9 cellular contexts compared by ENCODE assay signal in genomic region chr2:230564805-230565779, GRCh38.
DNase-seq lines count a peak whose midpoint lies in the region; ATAC-seq and TF ChIP-seq lines count a peak whose summit lies in the region.
"Had no signal": no experiment of that assay in that cellular context is flagged by ENCODE, and none has a peak within 500 bp of the region (broad histone marks: within the 10 kb centered on the region; RNA-seq: fewer than 3 reads in every experiment).

No MANE protein-coding gene starts in this region.

- H3K27ac Mint-ChIP-seq in CD4-positive, alpha-beta T cell = no peak overlapping the region
- no peak overlapping the region for H3K27ac Mint-ChIP-seq in Caco-2 (ENCODE audit: unreplicated experiment)

- TF ChIP-seq POLR2A in suprapubic skin (IDR thresholded peaks at IDR 0.05) = no peak

- DNase-seq in Daoy (ENCODE audit: low read depth) (peak; percentile 66), SIG-M5 (lab: John Stamatoyannopoulos, UW) (peak; percentile 65), kidney epithelial cell (ENCODE audit: low read depth) (peak; percentile 12), suprapubic skin (ENCODE audit: low spot score in 2 of 2) (no peak), inferior parietal cortex (ENCODE audit: extremely low spot score) (no peak), Caco-2 (no peak)
- no peak for DNase-seq in CD4-positive, alpha-beta T cell
- DNase-seq: NCI-H1092 treated with DMSO at 0.1 percent for 48 hours had no signal

- H3K4me1 ChIP-seq in suprapubic skin (no peaks in the 10 kb centered on the region), Caco-2 (no peaks in the 10 kb centered on the region)

- POLR2A ChIA-PET in CD4-positive, alpha-beta T cell (lab: Charles Lee) = no interaction called here
- POLR2A ChIA-PET in Caco-2 (lab: Charles Lee) = no interaction called here

- no peak overlapping the region for H3K4me3 Mint-ChIP-seq in CD4-positive, alpha-beta T cell
- no peak overlapping the region for H3K4me3 Mint-ChIP-seq in Caco-2 (ENCODE audit: unreplicated experiment)

- no peak overlapping the region for H3K27ac ChIP-seq in CD4-positive, alpha-beta T cell (ENCODE audit: low read depth, low read length)
- H3K27ac ChIP-seq in suprapubic skin = no peak overlapping the region

- no peaks in the 10 kb centered on the region for H3K9me3 Mint-ChIP-seq in CD4-positive, alpha-beta T cell
- no peaks in the 10 kb centered on the region for H3K9me3 Mint-ChIP-seq in Caco-2 (ENCODE audit: unreplicated experiment)

- TF ChIP-seq EP300 in suprapubic skin (IDR thresholded peaks at IDR 0.05) = no peak

- intact Hi-C loops in CD4-positive, alpha-beta T cell (cut with DNase I, micrococcal nuclease) = no loop called here
- intact Hi-C loops in Caco-2 (cut with micrococcal nuclease; ENCODE audit: unreplicated experiment) = no loop called here

- H3K27me3 Mint-ChIP-seq in CD4-positive, alpha-beta T cell = no peaks in the 10 kb centered on the region
- H3K27me3 Mint-ChIP-seq in Caco-2 (ENCODE audit: insufficient read depth, unreplicated experiment) = no peaks in the 10 kb centered on the region

- ATAC-seq in HG02884 (IDR thresholded peaks at IDR 0.05; ENCODE audit: unreplicated experiment) = peak; percentile 48
- no peak for ATAC-seq in CD4-positive, alpha-beta T cell (ENCODE audit: poor library complexity)

- H3K36me3 Mint-ChIP-seq in CD4-positive, alpha-beta T cell (ENCODE audit: low read depth) = no peaks in the 10 kb centered on the region
- no peaks in the 10 kb centered on the region for H3K36me3 Mint-ChIP-seq in Caco-2 (ENCODE audit: insufficient read depth, unreplicated experiment)

- no peak overlapping the region for H3K4me3 ChIP-seq in kidney epithelial cell (ENCODE audit: low read depth, low read length)
- no peak overlapping the region for H3K4me3 ChIP-seq in suprapubic skin
- no peak overlapping the region for H3K4me3 ChIP-seq in Caco-2 (ENCODE audit: low read depth, low read length)

- H3K36me3 ChIP-seq in kidney epithelial cell (ENCODE audit: control insufficient read depth, insufficient read depth, low read length) (no peaks in the 10 kb centered on the region), suprapubic skin (no peaks in the 10 kb centered on the region), Caco-2 (ENCODE audit: control insufficient read depth, insufficient read depth, low read length) (no peaks in the 10 kb centered on the region)

- H3K27me3 ChIP-seq in kidney epithelial cell (ENCODE audit: control insufficient read depth, insufficient read depth, low read length) (no peaks in the 10 kb centered on the region), suprapubic skin (no peaks in the 10 kb centered on the region), Caco-2 (replicated peaks; ENCODE audit: control insufficient read depth, insufficient read depth, low read length) (no peaks in the 10 kb centered on the region)
- no peaks in the 10 kb centered on the region for H3K27me3 ChIP-seq in CD4-positive, alpha-beta T cell (ENCODE audit: control insufficient read depth, insufficient read depth, low read length)

- TF ChIP-seq CTCF in kidney epithelial cell (IDR thresholded peaks at IDR 0.05; ENCODE audit: insufficient read depth, low read length, poor library complexity, severe bottlenecking) (no peak), suprapubic skin (IDR thresholded peaks at IDR 0.05) (no peak), Caco-2 (IDR thresholded peaks at IDR 0.05; ENCODE audit: insufficient read depth in 1 of 2, low read depth in 1 of 2, low read length in 1 of 2, severe bottlenecking in 1 of 2, unreplicated experiment in 1 of 2) (no peak)
- TF ChIP-seq CTCF in CD4-positive, alpha-beta T cell (IDR thresholded peaks at IDR 0.05) = no peak

- H3K4me1 Mint-ChIP-seq in CD4-positive, alpha-beta T cell (ENCODE audit: low read depth) = no peaks in the 10 kb centered on the region
- no peaks in the 10 kb centered on the region for H3K4me1 Mint-ChIP-seq in Caco-2 (ENCODE audit: low read depth, unreplicated experiment)

- H3K9me3 ChIP-seq in CD4-positive, alpha-beta T cell (ENCODE audit: control insufficient read depth, low read length) = no peaks in the 10 kb centered on the region
- H3K9me3 ChIP-seq in suprapubic skin (no peaks in the 10 kb centered on the region), Caco-2 (no peaks in the 10 kb centered on the region)

- CTCF ChIA-PET in CD4-positive, alpha-beta T cell (lab: Charles Lee) = no interaction called here
- CTCF ChIA-PET in Caco-2 (lab: Charles Lee) = no interaction called here

- WGBS in suprapubic skin = 53% methylated on average over 11 of the region's 11 CpGs

- no TSS peak for BruUV-seq in Caco-2 (replicated peaks; lab: Mats Ljungman, UMichigan)

Comparison
In these comparisons a context has a peak if more than half of its experiments do, and no peak if none do; other contexts are left out.
1. DNase-seq: peak in Daoy (single experiment), SIG-M5 (single experiment) and kidney epithelial cell (single experiment); none in CD4-positive, alpha-beta T cell (0 of 10), suprapubic skin (0 of 2), inferior parietal cortex (single experiment) and Caco-2 (0 of 2).